ENCODE assay signal across 1 cellular context in genomic region chr1:228836427-228836826, GRCh38.
TF ChIP-seq lines count a peak whose summit lies in the region.

No MANE protein-coding gene starts in this region.

TF ChIP-seq in HepG2, 621 proteins besides CTCF, POLR2A, EP300 and RAD21 (continued from another document and continues in another):
- TF ChIP-seq BCLAF1 (IDR thresholded peaks at IDR 0.05) = no peak
- TF ChIP-seq NBN (conservative IDR thresholded peaks at IDR 0.05) = no peak
- TF ChIP-seq ZNF547 (CRISPR knock-in tag; IDR thresholded peaks at IDR 0.05) = 0 out of 2 replicates have a peak, but pooled peaks have one; percentile 17
- TF ChIP-seq RERE (CRISPR knock-in tag; IDR thresholded peaks at IDR 0.05; ENCODE audit: low read depth) = 0 out of 2 replicates have a peak, but pooled peaks have one; percentile 28
- 0 out of 2 replicates have a peak, but pooled peaks have one; percentile 21 for TF ChIP-seq ZNF124 (CRISPR knock-in tag; IDR thresholded peaks at IDR 0.05)
- no peak for TF ChIP-seq ZNF503 (CRISPR knock-in tag; IDR thresholded peaks at IDR 0.05)
- TF ChIP-seq RELA (CRISPR knock-in tag; IDR thresholded peaks at IDR 0.05) = no peak
- TF ChIP-seq ZNF136 (CRISPR knock-in tag; IDR thresholded peaks at IDR 0.05; ENCODE audit: low read depth) = no peak
- peak; percentile 44; the same call in 1 of the 2 replicates for TF ChIP-seq ZNF792 (CRISPR knock-in tag; IDR thresholded peaks at IDR 0.05)
- TF ChIP-seq PRMT3 (CRISPR knock-in tag; IDR thresholded peaks at IDR 0.05; ENCODE audit: borderline replicate concordance, low read depth) = peak; percentile 65; the same call in 1 of the 2 replicates
- no peak for TF ChIP-seq SP1 (IDR thresholded peaks at IDR 0.05)
- TF ChIP-seq SP1 (CRISPR knock-in tag; IDR thresholded peaks at IDR 0.05) = no peak
- TF ChIP-seq CSRNP2 (CRISPR knock-in tag; conservative IDR thresholded peaks at IDR 0.05; ENCODE audit: low read depth) = no peak
- peak; percentile 97 for TF ChIP-seq ZNF263 (CRISPR knock-in tag; IDR thresholded peaks at IDR 0.05)
- TF ChIP-seq FOXK2 (IDR thresholded peaks at IDR 0.05) = peak; percentile 63; the same call in 1 of the 2 replicates
- no peak for TF ChIP-seq DR1 (CRISPR knock-in tag; IDR thresholded peaks at IDR 0.05)
- no peak for TF ChIP-seq ZNF350 (CRISPR knock-in tag; IDR thresholded peaks at IDR 0.05; ENCODE audit: borderline replicate concordance, low read depth)
- no peak for TF ChIP-seq SNRNP70 (IDR thresholded peaks at IDR 0.05; ENCODE audit: low read depth, low read length)
- no peak for TF ChIP-seq ZNF513 (CRISPR knock-in tag; conservative IDR thresholded peaks at IDR 0.05)
- TF ChIP-seq ATF4 (CRISPR knock-in tag; IDR thresholded peaks at IDR 0.05) = no peak
- no peak for TF ChIP-seq ZNF253 (CRISPR knock-in tag; IDR thresholded peaks at IDR 0.05; ENCODE audit: borderline replicate concordance)
- peak; percentile 79; the same call in 1 of the 2 replicates for TF ChIP-seq SIX4 (CRISPR knock-in tag; IDR thresholded peaks at IDR 0.05)
- peak; percentile 73; the same call in 1 of the 2 replicates for TF ChIP-seq ZNF768 (CRISPR knock-in tag; IDR thresholded peaks at IDR 0.05)
- no peak for TF ChIP-seq ZNF567 (CRISPR knock-in tag; IDR thresholded peaks at IDR 0.05; ENCODE audit: borderline replicate concordance)
- peak; percentile 41; the same call in 1 of the 2 replicates for TF ChIP-seq POLR2G (IDR thresholded peaks at IDR 0.05; ENCODE audit: low read depth, low read length)
- no peak for TF ChIP-seq ZNF451 (CRISPR knock-in tag; IDR thresholded peaks at IDR 0.05)
- no peak for TF ChIP-seq ZNF12 (CRISPR knock-in tag; IDR thresholded peaks at IDR 0.05)
- TF ChIP-seq TBX2 (CRISPR knock-in tag; IDR thresholded peaks at IDR 0.05; ENCODE audit: borderline replicate concordance) = peak; percentile 77
- TF ChIP-seq ZNF337 (CRISPR knock-in tag; IDR thresholded peaks at IDR 0.05; ENCODE audit: borderline replicate concordance, low read depth) = no peak
- 0 out of 2 replicates have a peak, but pooled peaks have one; percentile 20 for TF ChIP-seq KDM6A (CRISPR knock-in tag; IDR thresholded peaks at IDR 0.05; ENCODE audit: low read depth)
- no peak for TF ChIP-seq RARG (CRISPR knock-in tag; IDR thresholded peaks at IDR 0.05; ENCODE audit: low read depth)
- peak; percentile 64; the same call in 1 of the 2 replicates for TF ChIP-seq ZNF710 (CRISPR knock-in tag; IDR thresholded peaks at IDR 0.05; ENCODE audit: borderline replicate concordance)
- no peak for TF ChIP-seq SMAD1 (CRISPR knock-in tag; IDR thresholded peaks at IDR 0.05; ENCODE audit: borderline replicate concordance, low read depth)
- TF ChIP-seq KDM5B (CRISPR knock-in tag; IDR thresholded peaks at IDR 0.05; ENCODE audit: borderline replicate concordance) = no peak
- TF ChIP-seq ZNF761 (CRISPR knock-in tag; conservative IDR thresholded peaks at IDR 0.05) = no peak
- TF ChIP-seq ELF3 (CRISPR knock-in tag; IDR thresholded peaks at IDR 0.05) = no peak
- TF ChIP-seq ZBTB8A (CRISPR knock-in tag; IDR thresholded peaks at IDR 0.05; ENCODE audit: borderline replicate concordance, low read depth) = no peak
- no peak for TF ChIP-seq ZNF605 (CRISPR knock-in tag; IDR thresholded peaks at IDR 0.05)
- TF ChIP-seq FOSL2 (CRISPR knock-in tag; IDR thresholded peaks at IDR 0.05) = peak; percentile 78
- TF ChIP-seq ZNF740 (CRISPR knock-in tag; IDR thresholded peaks at IDR 0.05) = no peak
- TF ChIP-seq HDAC2 (CRISPR knock-in tag; IDR thresholded peaks at IDR 0.05) = peak; percentile 92
- TF ChIP-seq PREB (CRISPR knock-in tag; IDR thresholded peaks at IDR 0.05) = no peak
- TF ChIP-seq HHEX (CRISPR knock-in tag; IDR thresholded peaks at IDR 0.05) = no peak
- TF ChIP-seq FOXA1 (IDR thresholded peaks at IDR 0.05) = no peak
- TF ChIP-seq FOXA1 (CRISPR knock-in tag; IDR thresholded peaks at IDR 0.05) = peak; percentile 96
- no peak for TF ChIP-seq EED (CRISPR knock-in tag; IDR thresholded peaks at IDR 0.05)
